Comparison of ENCODE assay signal across 9 cellular contexts in genomic region chr18:50279752-50280151, GRCh38. TPM values are rescaled to one million over a fixed set of nuclear protein-coding genes. Genes with fewer than 3 reads are reported as not detected.
DNase-seq lines count a peak whose midpoint lies in the region; ATAC-seq and TF ChIP-seq lines count a peak whose summit lies in the region.
"Had no signal": no experiment of that assay in that cellular context is flagged by ENCODE, and none has a peak within 500 bp of the region (broad histone marks: within the 10 kb centered on the region; RNA-seq: fewer than 3 reads in every experiment).

No MANE protein-coding gene starts in this region.

- peak overlapping the region; percentile 97 to 100 (median 98) for H3K4me3 Mint-ChIP-seq in CD4-positive, CD25-positive, alpha-beta regulatory T cell
- peak overlapping the region; percentile 94 to 99 (median 97) for H3K4me3 Mint-ChIP-seq in naive thymus-derived CD8-positive, alpha-beta T cell

- CTCF ChIA-PET in mammary epithelial cell (lab: Charles Lee; ENCODE audit: low non-redundant PET): no interaction called here

- in situ Hi-C loops in mammary epithelial cell (cut with MboI; ENCODE audit: low sequenced_read_pairs in 2 of 2): no loop called here

- H3K9me3 ChIP-seq in CD4-positive, CD25-positive, alpha-beta regulatory T cell (ENCODE audit: control insufficient read depth in 2 of 2, low read length in 2 of 2): no peaks in the 10 kb centered on the region
- no peaks in the 10 kb centered on the region for H3K9me3 ChIP-seq in mammary epithelial cell (replicated peaks; ENCODE audit: insufficient read depth, low read length)

- H4K20me1 ChIP-seq in KMS-11 (ENCODE audit: insufficient read depth): no peaks in the 10 kb centered on the region
- no peaks in the 10 kb centered on the region for H4K20me1 ChIP-seq in mammary epithelial cell (ENCODE audit: insufficient read depth, low read length)

- DNase-seq in CD4-positive, CD25-positive, alpha-beta regulatory T cell: no peak
- no peak for DNase-seq in mammary epithelial cell
- DNase-seq in naive thymus-derived CD8-positive, alpha-beta T cell: no peak
- no peak for DNase-seq in NOMO-1 treated with dmso at 0.1 percent for 144 hours (lab: John Stamatoyannopoulos, UW; ENCODE audit: unreplicated experiment)
- DNase-seq in activated effector memory CD4-positive, alpha-beta T cell treated with anti-CD3 and anti-CD28 coated beads, Interleukin-2, amount 50 U/mL, for 16 hours: no peak
- DNase-seq: NCI-H510A treated with DMSO at 0.1 percent for 48 hours had no signal

- peaks cover 10 to 60% (median 30%) of the 10 kb centered on the region in 4 donors for H3K4me1 Mint-ChIP-seq in CD4-positive, CD25-positive, alpha-beta regulatory T cell
- peaks cover 34 to 50% (median 42%) of the 10 kb centered on the region in 4 donors for H3K4me1 Mint-ChIP-seq in naive thymus-derived CD8-positive, alpha-beta T cell

- H3K36me3 Mint-ChIP-seq in CD4-positive, CD25-positive, alpha-beta regulatory T cell: peaks cover 43% of the 10 kb centered on the region
- H3K36me3 Mint-ChIP-seq in naive thymus-derived CD8-positive, alpha-beta T cell: peaks cover 0 to 63% (median 28%) of the 10 kb centered on the region in 3 donors

- no peak overlapping the region for H2AFZ ChIP-seq in KMS-11 (ENCODE audit: low read depth)
- no peak overlapping the region for H2AFZ ChIP-seq in mammary epithelial cell (ENCODE audit: low read depth, low read length)

- BruUV-seq in mammary epithelial cell (replicated peaks; lab: Mats Ljungman, UMichigan): no TSS peak

- no peak for ATAC-seq in CD4-positive, CD25-positive, alpha-beta regulatory T cell (ENCODE audit: low read depth in 2 of 2)
- ATAC-seq in naive thymus-derived CD8-positive, alpha-beta T cell: no peak
- no peak for ATAC-seq in HG03280 (IDR thresholded peaks at IDR 0.05; ENCODE audit: unreplicated experiment)
- no peak for ATAC-seq in HG03342 (IDR thresholded peaks at IDR 0.05; ENCODE audit: unreplicated experiment)

- H3K27ac Mint-ChIP-seq in CD4-positive, CD25-positive, alpha-beta regulatory T cell: peak overlapping the region in 1 of 3 donors; percentile 95
- H3K27ac Mint-ChIP-seq in naive thymus-derived CD8-positive, alpha-beta T cell: peak overlapping the region; percentile 9 to 98 (median 95)

- TF ChIP-seq CTCF in KMS-11 (conservative IDR thresholded peaks at IDR 0.05; ENCODE audit: low read depth, low read length) (no peak), mammary epithelial cell (conservative IDR thresholded peaks at IDR 0.05 in 1 of 2, IDR thresholded peaks at IDR 0.05 in 1 of 2; ENCODE audit: extremely low read depth in 1 of 2, insufficient read depth in 1 of 2, low read depth in 1 of 2, low read length in 2 of 2) (no peak)

- intact Hi-C loops in mammary epithelial cell (cut with micrococcal nuclease): no loop called here

- H3K9ac ChIP-seq in KMS-11 (no peak overlapping the region), mammary epithelial cell (ENCODE audit: insufficient read depth, low read length) (peak overlapping the region; percentile 98)

- peak overlapping the region; percentile 16 for H3K27ac ChIP-seq in CD4-positive, CD25-positive, alpha-beta regulatory T cell (ENCODE audit: insufficient read depth, low read length, poor library complexity, severe bottlenecking)
- H3K27ac ChIP-seq in KMS-11 (no peak overlapping the region), mammary epithelial cell (ENCODE audit: insufficient read depth, low read depth, low read length) (peak overlapping the region; percentile 86)

- H3K36me3 ChIP-seq in CD4-positive, CD25-positive, alpha-beta regulatory T cell (ENCODE audit: control insufficient read depth, insufficient read depth, low read length): peaks cover 63% of the 10 kb centered on the region
- H3K36me3 ChIP-seq in KMS-11 (ENCODE audit: insufficient read depth): peaks cover 19% of the 10 kb centered on the region; the same call in 1 of the 2 replicates
- H3K36me3 ChIP-seq in mammary epithelial cell (ENCODE audit: insufficient read depth, low read length): peaks cover 32% of the 10 kb centered on the region

- peak overlapping the region; percentile 90 for H3K4me3 ChIP-seq in CD4-positive, CD25-positive, alpha-beta regulatory T cell (ENCODE audit: low read depth, low read length)
- H3K4me3 ChIP-seq in KMS-11 (IDR thresholded peaks at IDR 0.05; ENCODE audit: insufficient read depth, low read depth, low read length) (no peak overlapping the region), mammary epithelial cell (replicated peaks in 1 of 3; ENCODE audit: insufficient read depth in 1 of 3, low read depth in 2 of 3, low read length in 3 of 3) (peak overlapping the region; percentile 81 to 100 (median 98))

- no peaks in the 10 kb centered on the region for H3K27me3 Mint-ChIP-seq in CD4-positive, CD25-positive, alpha-beta regulatory T cell
- H3K27me3 Mint-ChIP-seq in naive thymus-derived CD8-positive, alpha-beta T cell: no peaks in the 10 kb centered on the region

- dilution Hi-C loops in mammary epithelial cell (cut with HindIII; ENCODE audit: low sequenced_read_pairs): no loop called here

- H3K27me3 ChIP-seq in CD4-positive, CD25-positive, alpha-beta regulatory T cell (ENCODE audit: control insufficient read depth, insufficient read depth, low read length): no peaks in the 10 kb centered on the region
- no peaks in the 10 kb centered on the region for H3K27me3 ChIP-seq in KMS-11 (ENCODE audit: insufficient read depth, low read depth)
- H3K27me3 ChIP-seq in mammary epithelial cell (ENCODE audit: insufficient read depth, low read length): no peaks in the 10 kb centered on the region

- 95% methylated on average over 7 of the region's 7 CpGs for WGBS in mammary epithelial cell (ENCODE audit: low coverage, missing lambda C conversion rate)

- POLR2A ChIA-PET in naive thymus-derived CD8-positive, alpha-beta T cell (lab: Charles Lee): no interaction called here

- H3K79me2 ChIP-seq in KMS-11 (ENCODE audit: insufficient read depth, low read depth) (peaks cover 28% of the 10 kb centered on the region), mammary epithelial cell (ENCODE audit: insufficient read depth, low read length) (peaks cover 67% of the 10 kb centered on the region)

- no peaks in the 10 kb centered on the region for H3K9me3 Mint-ChIP-seq in CD4-positive, CD25-positive, alpha-beta regulatory T cell
- no peaks in the 10 kb centered on the region for H3K9me3 Mint-ChIP-seq in naive thymus-derived CD8-positive, alpha-beta T cell

- peak overlapping the region; percentile 88 for H3K4me2 ChIP-seq in KMS-11
- H3K4me2 ChIP-seq in mammary epithelial cell (ENCODE audit: insufficient read depth, low read depth, low read length): peak overlapping the region; percentile 92

- peaks cover 29% of the 10 kb centered on the region for H3K4me1 ChIP-seq in CD4-positive, CD25-positive, alpha-beta regulatory T cell (ENCODE audit: control insufficient read depth, insufficient read depth, low read length, poor library complexity, severe bottlenecking)
- peaks cover 23% of the 10 kb centered on the region for H3K4me1 ChIP-seq in KMS-11 (ENCODE audit: low read depth, poor library complexity, severe bottlenecking)
- H3K4me1 ChIP-seq in mammary epithelial cell (ENCODE audit: insufficient read depth, low read length): peaks cover 44% of the 10 kb centered on the region

RNA-seq across cellular contexts. Expression of gene MBD1, which starts 1.6 kb away (rescaled TPM):
- total RNA-seq in CD4-positive, CD25-positive, alpha-beta regulatory T cell: 94.4 TPM
- polyA plus RNA-seq in CD4-positive, CD25-positive, alpha-beta regulatory T cell: 10 to 100 TPM; 25.2 to 28.8 (median 28.1) TPM
- 100 to 1,000 TPM; 102 to 196 TPM for total RNA-seq in mammary epithelial cell
- polyA plus RNA-seq in mammary epithelial cell: 83.4 TPM
- polyA minus RNA-seq in mammary epithelial cell: 81.4 TPM
- total RNA-seq in naive thymus-derived CD8-positive, alpha-beta T cell: 100 to 1,000 TPM; 121 to 123 TPM
- 10 to 100 TPM; 22.5 to 39.9 (median 25.2) TPM for polyA plus RNA-seq in naive thymus-derived CD8-positive, alpha-beta T cell

RNA-seq across cellular contexts. Expression of gene CXXC1, which starts 7.7 kb away (rescaled TPM):
- total RNA-seq in CD4-positive, CD25-positive, alpha-beta regulatory T cell: 141 TPM
- 10 to 100 TPM; 52.9 to 67.9 (median 62.8) TPM for polyA plus RNA-seq in CD4-positive, CD25-positive, alpha-beta regulatory T cell
- 10 to 100 TPM; 27.7 to 78.2 TPM for total RNA-seq in mammary epithelial cell
- polyA plus RNA-seq in mammary epithelial cell: 67.3 TPM
- polyA minus RNA-seq in mammary epithelial cell: 25.7 TPM
- total RNA-seq in naive thymus-derived CD8-positive, alpha-beta T cell: 100 to 1,000 TPM; 159 to 171 TPM
- polyA plus RNA-seq in naive thymus-derived CD8-positive, alpha-beta T cell: 10 to 100 TPM; 52.2 to 84.7 (median 59.8) TPM

RNA-seq across cellular contexts. Expression of gene CFAP53, which starts 13.5 kb away (rescaled TPM):
- total RNA-seq in CD4-positive, CD25-positive, alpha-beta regulatory T cell: 0.35 TPM
- polyA plus RNA-seq in CD4-positive, CD25-positive, alpha-beta regulatory T cell: under 1 TPM in 1 of 4 donors, not detected in 3; 0.27 TPM
- 1 to 10 TPM in 1 of 2 donors, under 1 TPM in 1; 0.67 to 1.7 TPM for total RNA-seq in mammary epithelial cell
- polyA plus RNA-seq in mammary epithelial cell: 0.29 TPM
- polyA minus RNA-seq in mammary epithelial cell: not detected
- 1 to 10 TPM; 1.2 TPM for total RNA-seq in naive thymus-derived CD8-positive, alpha-beta T cell
- under 1 TPM in 2 of 3 donors, not detected in 1; 0.31 to 0.57 TPM for polyA plus RNA-seq in naive thymus-derived CD8-positive, alpha-beta T cell
